Comparison of ENCODE assay signal across 8 cellular contexts in genomic region chr2:8303322-8303832, GRCh38.
DNase-seq lines count a peak whose midpoint lies in the region; ATAC-seq and TF ChIP-seq lines count a peak whose summit lies in the region.

No MANE protein-coding gene starts in this region.

- peaks cover 91% of the 10 kb centered on the region for H3K4me1 Mint-ChIP-seq in stimulated activated naive CD8-positive, alpha-beta T cell treated with anti-CD3 and anti-CD28 coated beads, Interleukin-15, amount 100 ng/mL, for 72 hours

- H3K27me3 Mint-ChIP-seq in stimulated activated naive CD8-positive, alpha-beta T cell treated with anti-CD3 and anti-CD28 coated beads, Interleukin-15, amount 100 ng/mL, for 72 hours = peaks cover 54% of the 10 kb centered on the region

- peaks cover 4% of the 10 kb centered on the region for H3K4me1 ChIP-seq in mucosa of descending colon (ENCODE audit: low read depth)

- no peaks in the 10 kb centered on the region for H3K9me3 ChIP-seq in mucosa of descending colon

- H3K27ac Mint-ChIP-seq in stimulated activated naive CD8-positive, alpha-beta T cell treated with anti-CD3 and anti-CD28 coated beads, Interleukin-15, amount 100 ng/mL, for 72 hours = peak overlapping the region; percentile 84 to 90

- TF ChIP-seq CTCF in mucosa of descending colon (IDR thresholded peaks at IDR 0.05) = no peak

- ATAC-seq in GM18499 (IDR thresholded peaks at IDR 0.05; ENCODE audit: insufficient read depth, unreplicated experiment) (peak; percentile 38), HG02840 (IDR thresholded peaks at IDR 0.05; ENCODE audit: low FRiP score, unreplicated experiment) (peak; percentile 75), mucosa of descending colon (peak; percentile 75)
- peak; percentile 88 for ATAC-seq in stimulated activated naive CD8-positive, alpha-beta T cell treated with anti-CD3 and anti-CD28 coated beads, Interleukin-15, amount 100 ng/mL, for 72 hours

- no peak overlapping the region for H3K4me3 ChIP-seq in mucosa of descending colon

- intact Hi-C loops in mucosa of descending colon (cut with DNase I, micrococcal nuclease) = no loop called here

- peak overlapping the region; percentile 55 to 59 for H3K4me3 Mint-ChIP-seq in stimulated activated naive CD8-positive, alpha-beta T cell treated with anti-CD3 and anti-CD28 coated beads, Interleukin-15, amount 100 ng/mL, for 72 hours

- H3K36me3 ChIP-seq in mucosa of descending colon (ENCODE audit: low read depth) = no peaks in the 10 kb centered on the region

- DNase-seq in RPMI7951 (ENCODE audit: low read depth) (peak; percentile 71), mucosa of descending colon (peak; percentile 73 to 81 (median 78)), RKO (ENCODE audit: low spot score) (no peak), COLO829 (ENCODE audit: low spot score) (no peak)
- DNase-seq in activated naive CD4-positive, alpha-beta T cell treated with Interleukin-2 at 50 U/mL for 16 hours = peak; percentile 78
- peak; percentile 81 to 89 for DNase-seq in stimulated activated naive CD8-positive, alpha-beta T cell treated with anti-CD3 and anti-CD28 coated beads, Interleukin-15, amount 100 ng/mL, for 72 hours

- H3K9me3 Mint-ChIP-seq in stimulated activated naive CD8-positive, alpha-beta T cell treated with anti-CD3 and anti-CD28 coated beads, Interleukin-15, amount 100 ng/mL, for 72 hours = peaks cover 19 to 38% of the 10 kb centered on the region in 2 donors

Comparison
In these comparisons a context has a peak if more than half of its experiments do, and no peak if none do; other contexts are left out.
1. ATAC-seq: peak in every context shown above with its lines; median percentile 88 in stimulated activated naive CD8-positive, alpha-beta T cell treated with anti-CD3 and anti-CD28 coated beads, Interleukin-15, amount 100 ng/mL, for 72 hours; 75 in HG02840; 75 in mucosa of descending colon; 38 in GM18499.
2. DNase-seq: peak in RPMI7951 (single experiment), activated naive CD4-positive, alpha-beta T cell treated with Interleukin-2 at 50 U/mL for 16 hours (single experiment), mucosa of descending colon (3 of 3) and stimulated activated naive CD8-positive, alpha-beta T cell treated with anti-CD3 and anti-CD28 coated beads, Interleukin-15, amount 100 ng/mL, for 72 hours (2 of 2); none in RKO (single experiment) and COLO829 (single experiment).